8 cellular contexts compared by ENCODE assay signal in the genomic region with DNA sequence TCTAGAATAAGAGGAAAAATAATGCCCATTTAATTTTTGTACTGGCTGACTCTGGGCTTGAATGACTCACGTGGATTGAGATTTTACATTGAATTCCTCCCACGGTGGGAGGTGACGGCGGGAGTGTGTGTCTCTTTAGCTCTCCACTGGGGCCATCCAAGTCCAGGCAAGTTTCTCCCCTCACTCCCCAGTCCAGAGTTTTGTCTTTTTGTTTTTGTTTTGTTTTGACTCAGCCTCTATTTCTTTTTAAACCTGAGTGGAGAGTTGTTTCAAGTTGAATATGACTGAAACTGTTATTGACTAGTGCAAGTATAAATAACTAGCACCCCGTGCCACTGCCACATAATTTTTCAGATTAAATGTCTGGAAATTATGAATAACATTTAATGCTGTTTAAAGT. TPM values are rescaled to one million over a fixed set of nuclear protein-coding genes. Genes with fewer than 3 reads are reported as not detected.
DNase-seq lines count a peak whose midpoint lies in the region; ATAC-seq and TF ChIP-seq lines count a peak whose summit lies in the region.

No MANE protein-coding gene starts in this region.

- H3K27ac ChIP-seq in Panc1 (ENCODE audit: low read length), result peak overlapping the region; percentile 70; the same call in 1 of the 2 replicates

- CTCF ChIA-PET in Panc1 (lab: Charles Lee), result no interaction called here

- DNase-seq in EH (ENCODE audit: low read depth) (peak; percentile 74), Panc1 (ENCODE audit: low read depth, low spot score) (no peak), fibroblast of mammary gland (ENCODE audit: low read depth) (peak; percentile 62), NCI-H1092 (lab: John Stamatoyannopoulos, UW) (no peak), BE2C (no peak), kidney tubule cell (ENCODE audit: low spot score) (no peak), NCI-H2196 (lab: John Stamatoyannopoulos, UW; ENCODE audit: unreplicated experiment) (no peak)

- no TSS peak for BruUV-seq in Panc1 (replicated peaks; lab: Mats Ljungman, UMichigan)

- POLR2A ChIA-PET in Panc1 (lab: Charles Lee), result no interaction called here

- H3K4me3 ChIP-seq in Panc1 (ENCODE audit: low read depth in 2 of 2, low read length in 2 of 2) (no peak overlapping the region), fibroblast of mammary gland (ENCODE audit: control insufficient read depth, low read depth, low read length) (no peak overlapping the region), BE2C (ENCODE audit: low read depth, low read length) (no peak overlapping the region)

- H3K4me1 ChIP-seq in Panc1 (ENCODE audit: control insufficient read depth, insufficient read depth, low read length) (peaks cover 24% of the 10 kb centered on the region), BE2C (no peaks in the 10 kb centered on the region)

- in situ Hi-C loops in Panc1 (cut with HindIII; ENCODE audit: low pct_unique_long_range_greater_than_20kb, low sequenced_read_pairs), result no loop called here

- intact Hi-C loops in Panc1 (cut with micrococcal nuclease; ENCODE audit: unreplicated experiment), result no loop called here

- no peaks in the 10 kb centered on the region for H3K9me3 ChIP-seq in Panc1 (ENCODE audit: control insufficient read depth, insufficient read depth, low read depth, low read length)
- no peaks in the 10 kb centered on the region for H3K9me3 ChIP-seq in BE2C

- H3K27me3 ChIP-seq in Panc1 (ENCODE audit: control insufficient read depth, insufficient read depth, low read length), result no peaks in the 10 kb centered on the region
- H3K27me3 ChIP-seq in BE2C, result no peaks in the 10 kb centered on the region

- no peaks in the 10 kb centered on the region for H3K36me3 ChIP-seq in Panc1 (ENCODE audit: control insufficient read depth, insufficient read depth, low read length)
- H3K36me3 ChIP-seq in BE2C, result no peaks in the 10 kb centered on the region

- peak; percentile 58 for ATAC-seq in GM21515 (IDR thresholded peaks at IDR 0.05; ENCODE audit: unreplicated experiment)
- no peak for ATAC-seq in Panc1

- TF ChIP-seq CTCF in Panc1 (IDR thresholded peaks at IDR 0.05) (no peak), fibroblast of mammary gland (conservative IDR thresholded peaks at IDR 0.05; ENCODE audit: control insufficient read depth, insufficient read depth, low read depth, low read length) (no peak), BE2C (IDR thresholded peaks at IDR 0.05; ENCODE audit: low read depth, low read length) (no peak)

RNA-seq across cellular contexts. Expression of a gene that starts 13.6 kb away (rescaled TPM):
- 6.1 TPM for total RNA-seq in Panc1 (2021; ENCODE audit: unreplicated experiment)
- polyA plus RNA-seq in Panc1 (2012; ENCODE audit: insufficient read length), result 9.9 TPM
- polyA plus RNA-seq in BE2C (2012; ENCODE audit: insufficient read depth, insufficient read length, low read depth), result not detected

RNA-seq across cellular contexts. Expression of a gene that starts 41.9 kb away (rescaled TPM):
- total RNA-seq in Panc1 (2021; ENCODE audit: unreplicated experiment), result 7.2 TPM
- 2.8 TPM for polyA plus RNA-seq in Panc1 (2012; ENCODE audit: insufficient read length)
- 1.7 TPM for polyA plus RNA-seq in BE2C (2012; ENCODE audit: insufficient read depth, insufficient read length, low read depth)

Comparison
In these comparisons a context has a peak if more than half of its experiments do, and no peak if none do; other contexts are left out.
1. DNase-seq: peak in EH (single experiment) and fibroblast of mammary gland (single experiment); none in Panc1 (single experiment), NCI-H1092 (single experiment), BE2C (single experiment), kidney tubule cell (single experiment) and NCI-H2196 (single experiment).